ENCODE assay signal across 8 cellular contexts in genomic region chr15:70526221-70526973, GRCh38.
DNase-seq lines count a peak whose midpoint lies in the region; ATAC-seq and TF ChIP-seq lines count a peak whose summit lies in the region.

No MANE protein-coding gene starts in this region.

- H3K36me3 Mint-ChIP-seq in activated B cell treated with CpG ODN at 0.5 μM for 24 hours (ENCODE audit: low read depth), result no peaks in the 10 kb centered on the region

- peaks cover 2% of the 10 kb centered on the region for H3K27me3 Mint-ChIP-seq in activated B cell treated with CpG ODN at 0.5 μM for 24 hours

- peak overlapping the region; percentile 36 for H3K4me3 Mint-ChIP-seq in activated B cell treated with CpG ODN at 0.5 μM for 24 hours

- H3K27ac Mint-ChIP-seq in activated B cell treated with CpG ODN at 0.5 μM for 24 hours, result peak overlapping the region; percentile 77

- CTCF ChIA-PET in activated B cell treated with CpG ODN at 0.5 μM for 24 hours (lab: Charles Lee), result interaction anchor here (0.5 to 1.5 kb wide), 7 partner anchors 11 to 415 kb away, joined by 3 to 5 read pairs (median 3); no protein-coding TSS in a partner anchor

- intact Hi-C loops in activated B cell treated with CpG ODN at 0.5 μM for 24 hours (cut with micrococcal nuclease), result loop anchor here (1.0 to 2.0 kb wide), 4 partner anchors 14 to 427 kb away; no protein-coding TSS in a partner anchor

- ATAC-seq in activated B cell treated with CpG ODN at 0.5 μM for 24 hours (ENCODE audit: low read depth) (peak; percentile 90), GM19463 (IDR thresholded peaks at IDR 0.05; ENCODE audit: unreplicated experiment) (no peak), HG02759 (IDR thresholded peaks at IDR 0.05; ENCODE audit: unreplicated experiment) (no peak)

- DNase-seq in GM04504 (ENCODE audit: low read depth) (peak; percentile 68), NCI-H1694 (lab: John Stamatoyannopoulos, UW) (peak; percentile 65), activated B cell treated with CpG ODN at 0.5 μM for 24 hours (peak; percentile 63), mesenteric fat pad (ENCODE audit: low spot score) (peak; percentile 82), iPS-NIHi11 (ENCODE audit: low spot score) (no peak)
- no peak for DNase-seq in activated T-cell treated with anti-CD3 and anti-CD28 coated beads, Interleukin-2, amount 50 U/mL, for 1 hour

- H3K4me1 Mint-ChIP-seq in activated B cell treated with CpG ODN at 0.5 μM for 24 hours, result peaks cover 50% of the 10 kb centered on the region

- POLR2A ChIA-PET in activated B cell treated with CpG ODN at 0.5 μM for 24 hours (lab: Charles Lee), result interaction anchor here (0.9 to 2.9 kb wide), 9 partner anchors 9 to 646 kb away, joined by 3 to 36 read pairs (median 3); no protein-coding TSS in a partner anchor

- TF ChIP-seq CTCF in activated B cell treated with CpG ODN at 0.5 μM for 24 hours (IDR thresholded peaks at IDR 0.05), result no peak

- peaks cover 4% of the 10 kb centered on the region for H3K9me3 Mint-ChIP-seq in activated B cell treated with CpG ODN at 0.5 μM for 24 hours

Comparison
In these comparisons a context has a peak if more than half of its experiments do, and no peak if none do; other contexts are left out.
1. DNase-seq: peak in GM04504 (single experiment), NCI-H1694 (single experiment), activated B cell treated with CpG ODN at 0.5 μM for 24 hours (single experiment) and mesenteric fat pad (single experiment); none in iPS-NIHi11 (single experiment) and activated T-cell treated with anti-CD3 and anti-CD28 coated beads, Interleukin-2, amount 50 U/mL, for 1 hour (single experiment).